9 cellular contexts compared by ENCODE assay signal in genomic region chr3:81666502-81667121, GRCh38.
A peak's percentile ranks its signal among the peaks of the same experiment; 100 is the strongest.
DNase-seq lines count a peak whose midpoint lies in the region; ATAC-seq and TF ChIP-seq lines count a peak whose summit lies in the region.
"Had no signal": no experiment of that assay in that cellular context is flagged by ENCODE, and none has a peak within 500 bp of the region (broad histone marks: within the 10 kb centered on the region; RNA-seq: fewer than 3 reads in every experiment).

No MANE protein-coding gene starts in this region.

- no peaks in the 10 kb centered on the region for H3K4me1 Mint-ChIP-seq in brain

- H4K91ac ChIP-seq in mesenchymal stem cell (ENCODE audit: low read length): no peak overlapping the region

- H2BK120ac ChIP-seq in mesenchymal stem cell (ENCODE audit: low read depth, low read length): no peak overlapping the region

- H3K4me1 ChIP-seq in mesenchymal stem cell (ENCODE audit: control insufficient read depth, insufficient read depth, low read depth, low read length): peaks cover 2% of the 10 kb centered on the region

- H3K36me3 Mint-ChIP-seq in brain: peaks cover 7% of the 10 kb centered on the region

- no peaks in the 10 kb centered on the region for H3K9me3 ChIP-seq in mesenchymal stem cell (ENCODE audit: control insufficient read depth, low read length)

- peak; percentile 13 for DNase-seq in G401 (ENCODE audit: low spot score)
- peak; percentile 40 for DNase-seq in mesenchymal stem cell
- DNase-seq in T1000 (lab: John Stamatoyannopoulos, UW): no peak
- no peak for DNase-seq in effector CD8-positive, alpha-beta T cell (lab: John Stamatoyannopoulos, UW)
- DNase-seq in middle frontal gyrus (ENCODE audit: extremely low spot score, low spot score): no peak
- no peak for DNase-seq in mesenteric fat pad (ENCODE audit: low spot score)

- no peak overlapping the region for H2AK5ac ChIP-seq in mesenchymal stem cell (ENCODE audit: low read length, severe bottlenecking)

- no peak overlapping the region for H3K4me2 ChIP-seq in mesenchymal stem cell (ENCODE audit: low read length, poor library complexity, severe bottlenecking)

- in situ Hi-C loops in G401 (cut with HindIII; ENCODE audit: low sequenced_read_pairs): no loop called here

- H3K4me3 ChIP-seq in mesenchymal stem cell (ENCODE audit: insufficient read depth in 1 of 2, low read depth in 1 of 2, low read length in 2 of 2): no peak overlapping the region
- H3K4me3 ChIP-seq: skin epidermis had no signal

- ATAC-seq in HG02938 (IDR thresholded peaks at IDR 0.05; ENCODE audit: unreplicated experiment): peak; percentile 51

- no peak overlapping the region for H4K8ac ChIP-seq in mesenchymal stem cell (ENCODE audit: low read length)

- no peak overlapping the region for H2BK15ac ChIP-seq in mesenchymal stem cell (ENCODE audit: low read depth, poor library complexity, severe bottlenecking)

- no peak overlapping the region for H3K4ac ChIP-seq in mesenchymal stem cell (ENCODE audit: low read depth in 1 of 2, low read length in 2 of 2)

- H3K27ac Mint-ChIP-seq in brain: no peak overlapping the region

- no peak overlapping the region for H3K14ac ChIP-seq in mesenchymal stem cell (ENCODE audit: low read length in 2 of 2)

- no peak overlapping the region for H2BK12ac ChIP-seq in mesenchymal stem cell (ENCODE audit: low read length in 2 of 2)

- peaks cover 12% of the 10 kb centered on the region for H3K79me1 ChIP-seq in mesenchymal stem cell (replicated peaks; ENCODE audit: low read length, poor library complexity, severe bottlenecking)

- H3K27me3 ChIP-seq in mesenchymal stem cell (ENCODE audit: control insufficient read depth in 1 of 2, insufficient read depth in 1 of 2, low read length in 2 of 2): no peaks in the 10 kb centered on the region

- H3K23ac ChIP-seq in mesenchymal stem cell (ENCODE audit: low read length in 2 of 2): no peak overlapping the region

- H3K27ac ChIP-seq in mesenchymal stem cell (ENCODE audit: low read length, poor library complexity, severe bottlenecking): no peak overlapping the region
- H3K27ac ChIP-seq: skin epidermis had no signal

- H3K18ac ChIP-seq in mesenchymal stem cell (ENCODE audit: low read depth in 1 of 2, low read length in 2 of 2): no peak overlapping the region

- H2AFZ ChIP-seq in mesenchymal stem cell (ENCODE audit: low read depth, low read length): no peak overlapping the region

- peaks cover 7 to 39% of the 10 kb centered on the region in 2 experiments for H3K36me3 ChIP-seq in mesenchymal stem cell (ENCODE audit: control insufficient read depth in 1 of 2, insufficient read depth in 2 of 2, low read depth in 1 of 2, low read length in 2 of 2)

- H3K4me3 Mint-ChIP-seq in brain: no peak overlapping the region

- H3K9ac ChIP-seq in mesenchymal stem cell (ENCODE audit: low read length): peak overlapping the region; percentile 69

- H3K9me3 Mint-ChIP-seq in brain: peaks cover 0 to 6% (median 0%) of the 10 kb centered on the region in 5 experiments

- H2BK5ac ChIP-seq in mesenchymal stem cell (ENCODE audit: low read depth, low read length, poor library complexity, severe bottlenecking): no peak overlapping the region

- H3K27me3 Mint-ChIP-seq in brain: peaks cover 4% of the 10 kb centered on the region

- peak; percentile 51 to 73 for TF ChIP-seq CTCF in brain (conservative IDR thresholded peaks at IDR 0.05)

Comparison
In these comparisons a context has a peak if more than half of its experiments do, and no peak if none do; other contexts are left out.
1. DNase-seq: peak in G401 (single experiment) and mesenchymal stem cell (single experiment); none in T1000 (single experiment), effector CD8-positive, alpha-beta T cell (single experiment), middle frontal gyrus (single experiment) and mesenteric fat pad (single experiment).